ENCODE assay signal across 13 cellular contexts in the genomic region with DNA sequence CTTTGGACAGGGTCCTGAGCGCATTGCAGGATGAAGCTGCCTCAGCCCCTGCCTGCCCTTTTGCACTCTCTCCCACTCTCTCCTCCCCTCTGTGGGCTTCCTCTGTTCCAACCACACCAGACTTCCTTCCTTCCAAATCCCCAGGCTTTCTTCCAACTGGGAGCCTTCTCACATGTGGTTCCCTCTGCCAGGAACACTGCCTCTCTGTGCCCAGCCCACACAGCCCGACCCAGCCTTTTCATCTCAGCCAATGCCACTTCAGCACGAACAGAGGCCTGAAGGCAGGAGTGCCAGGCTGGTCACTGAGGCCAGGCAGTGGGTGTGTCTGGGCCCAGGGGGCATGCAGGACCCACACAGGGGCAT. TPM values are rescaled to one million over a fixed set of nuclear protein-coding genes. Genes with fewer than 3 reads are reported as not detected.
A peak's percentile ranks its signal among the peaks of the same experiment; 100 is the strongest.
DNase-seq lines count a peak whose midpoint lies in the region; ATAC-seq and TF ChIP-seq lines count a peak whose summit lies in the region.
"Had no signal": no experiment of that assay in that cellular context is flagged by ENCODE, and none has a peak within 500 bp of the region (broad histone marks: within the 10 kb centered on the region; RNA-seq: fewer than 3 reads in every experiment).

No MANE protein-coding gene starts in this region.

- H3K4me2 ChIP-seq in mesendoderm (ENCODE audit: low read length) (no peak overlapping the region), trophoblast cell (ENCODE audit: low read length) (no peak overlapping the region)

- no peaks in the 10 kb centered on the region for H3K9me3 ChIP-seq in sigmoid colon
- no peaks in the 10 kb centered on the region for H3K9me3 ChIP-seq in trophoblast cell (ENCODE audit: insufficient read depth, low read depth, low read length)

- ATAC-seq in GM21367 (IDR thresholded peaks at IDR 0.05; ENCODE audit: unreplicated experiment), result no peak
- ATAC-seq in T-cell (replicated peaks in 1 of 4), result no peak
- ATAC-seq: stimulated activated naive CD8-positive, alpha-beta T cell treated with anti-CD3 and anti-CD28 coated beads, Interleukin-15, Interleukin-2, amounts not matched to agents 100 U/mL and 50 U/mL, for 24 hours had no signal

- POLR2A ChIA-PET in T-cell (lab: Charles Lee), result interaction anchor here in 1 of 2 donors (0.6 kb wide), 1 partner anchor 16 kb away, joined by 3 read pairs; no protein-coding TSS in a partner anchor

- no peak for TF ChIP-seq EP300 in sigmoid colon (IDR thresholded peaks at IDR 0.05)

- TF ChIP-seq POLR2A in sigmoid colon (IDR thresholded peaks at IDR 0.05), result no peak

- CTCF ChIA-PET in T-cell (lab: Charles Lee), result no interaction called here

- no peak for TF ChIP-seq CTCF in C4-2B (conservative IDR thresholded peaks at IDR 0.05)
- TF ChIP-seq CTCF in sigmoid colon (IDR thresholded peaks at IDR 0.05), result no peak

- no peak overlapping the region for H4K5ac ChIP-seq in mesendoderm (ENCODE audit: low read length)

- peaks cover 26 to 36% (median 32%) of the 10 kb centered on the region in 3 donors for H3K4me1 Mint-ChIP-seq in T-cell

- H3K4ac ChIP-seq in mesendoderm (ENCODE audit: low read depth, low read length), result no peak overlapping the region
- no peak overlapping the region for H3K4ac ChIP-seq in trophoblast cell (ENCODE audit: low read depth, low read length)

- H4K91ac ChIP-seq in trophoblast cell (ENCODE audit: low read depth, low read length), result no peak overlapping the region

- H2AK5ac ChIP-seq in mesendoderm (ENCODE audit: low read length) (no peak overlapping the region), trophoblast cell (ENCODE audit: low read length) (no peak overlapping the region)

- peak overlapping the region in 1 of 2 donors; percentile 16 for H3K27ac Mint-ChIP-seq in T-cell
- H3K27ac Mint-ChIP-seq: T-helper 1 cell treated with Interleukin-12 subunit alpha and Interleukin-12 subunit beta and Interleukin-4 antibody, amounts not matched to agents 30 μg/mL and 1 μg/mL, for 36 hours had no signal

- no peak overlapping the region for H3K9ac ChIP-seq in mesendoderm (ENCODE audit: low read length)
- H3K9ac ChIP-seq in trophoblast cell (ENCODE audit: low read length), result no peak overlapping the region

- H2BK120ac ChIP-seq in mesendoderm (ENCODE audit: low read depth, low read length) (no peak overlapping the region), trophoblast cell (ENCODE audit: insufficient read depth, low read length, poor library complexity) (no peak overlapping the region)

- H4K12ac ChIP-seq in trophoblast cell (ENCODE audit: low read depth, low read length), result no peak overlapping the region

- H3K4me3 ChIP-seq in sigmoid colon, result no peak overlapping the region
- H3K4me3 ChIP-seq in mesendoderm (ENCODE audit: low read length), result no peak overlapping the region
- no peak overlapping the region for H3K4me3 ChIP-seq in trophoblast cell (ENCODE audit: low read depth, low read length)
- H3K4me3 ChIP-seq: cardiac muscle cell had no signal

- no peak overlapping the region for H2BK15ac ChIP-seq in mesendoderm (replicated peaks; ENCODE audit: low read depth)

- H3K79me2 ChIP-seq in mesendoderm (ENCODE audit: control insufficient read depth, insufficient read depth, low read length), result no peaks in the 10 kb centered on the region
- H3K79me2 ChIP-seq in trophoblast cell (ENCODE audit: control insufficient read depth, insufficient read depth, low read length, poor library complexity), result no peaks in the 10 kb centered on the region

- DNase-seq in cerebellar cortex (ENCODE audit: low spot score) (peak; percentile 74), hippocampal formation (lab: John Stamatoyannopoulos, UW) (peak; percentile 43 to 71), sigmoid colon (no peak), mesendoderm (no peak), T-cell (no peak), trophoblast cell (no peak)
- DNase-seq: CD4-positive, alpha-beta memory T cell; NCI-H774; stimulated activated naive CD8-positive, alpha-beta T cell treated with anti-CD3 and anti-CD28 coated beads, Interleukin-15, Interleukin-2, amounts not matched to agents 100 U/mL and 50 U/mL, for 24 hours had no signal

- no peak overlapping the region for H3K23ac ChIP-seq in mesendoderm (ENCODE audit: low read length)
- no peak overlapping the region for H3K23ac ChIP-seq in trophoblast cell (ENCODE audit: low read length)

- H3K4me3 Mint-ChIP-seq in T-cell, result no peak overlapping the region
- H3K4me3 Mint-ChIP-seq: T-helper 1 cell treated with Interleukin-12 subunit alpha and Interleukin-12 subunit beta and Interleukin-4 antibody, amounts not matched to agents 30 μg/mL and 1 μg/mL, for 36 hours had no signal

- H3K79me1 ChIP-seq in mesendoderm (ENCODE audit: low read length), result peaks cover 3% of the 10 kb centered on the region
- H3K79me1 ChIP-seq in trophoblast cell (ENCODE audit: low read length), result no peaks in the 10 kb centered on the region

- no peaks in the 10 kb centered on the region for H3K27me3 ChIP-seq in sigmoid colon
- no peaks in the 10 kb centered on the region for H3K27me3 ChIP-seq in mesendoderm (ENCODE audit: insufficient read depth, low read length, poor library complexity)
- H3K27me3 ChIP-seq in trophoblast cell (ENCODE audit: insufficient read depth, low read length), result no peaks in the 10 kb centered on the region
- H3K27me3 ChIP-seq: cardiac muscle cell had no signal

- H3K36me3 ChIP-seq in sigmoid colon (peaks cover 0 to 45% (median 21%) of the 10 kb centered on the region in 4 donors), mesendoderm (ENCODE audit: control insufficient read depth, insufficient read depth, low read length) (no peaks in the 10 kb centered on the region), trophoblast cell (ENCODE audit: control insufficient read depth in 1 of 2, insufficient read depth in 2 of 2, low read length in 2 of 2) (peaks cover 31 to 37% of the 10 kb centered on the region in 2 experiments)

- intact Hi-C loops in sigmoid colon (cut with DNase I), result no loop called here

- H3K36me3 Mint-ChIP-seq in T-cell, result peaks cover 14% of the 10 kb centered on the region

- H3K4me1 ChIP-seq in sigmoid colon, result peaks cover 0 to 65% (median 50%) of the 10 kb centered on the region in 4 donors
- peaks cover under 1% of the 10 kb centered on the region for H3K4me1 ChIP-seq in mesendoderm (ENCODE audit: control insufficient read depth, low read depth, low read length)
- peaks cover 3% of the 10 kb centered on the region in 2 experiments for H3K4me1 ChIP-seq in trophoblast cell (ENCODE audit: control insufficient read depth in 1 of 2, insufficient read depth in 2 of 2, low read length in 2 of 2)

- no peak overlapping the region for H3K56ac ChIP-seq in mesendoderm (ENCODE audit: low read length)

- H2BK12ac ChIP-seq in trophoblast cell (ENCODE audit: low read length), result no peak overlapping the region

- H3K18ac ChIP-seq in mesendoderm (ENCODE audit: low read length) (no peak overlapping the region), trophoblast cell (ENCODE audit: low read length) (no peak overlapping the region)

- H4K8ac ChIP-seq in mesendoderm (ENCODE audit: low read depth, low read length) (no peak overlapping the region), trophoblast cell (ENCODE audit: low read depth, low read length) (no peak overlapping the region)

- H3K9me3 Mint-ChIP-seq in T-cell, result no peaks in the 10 kb centered on the region
- H3K9me3 Mint-ChIP-seq: T-helper 1 cell treated with Interleukin-12 subunit alpha and Interleukin-12 subunit beta and Interleukin-4 antibody, amounts not matched to agents 30 μg/mL and 1 μg/mL, for 36 hours had no signal

- H3K27me3 Mint-ChIP-seq in T-cell, result no peaks in the 10 kb centered on the region
- H3K27me3 Mint-ChIP-seq: CD4-positive, alpha-beta memory T cell had no signal

- H2BK5ac ChIP-seq in mesendoderm (ENCODE audit: low read length) (no peak overlapping the region), trophoblast cell (ENCODE audit: low read depth, low read length, poor library complexity) (no peak overlapping the region)

- no peak overlapping the region for H3K14ac ChIP-seq in trophoblast cell (ENCODE audit: low read length)

- 67 to 77% methylated on average over 3 of the region's 3 CpGs for WGBS in sigmoid colon, 2 donors
- WGBS in mesendoderm (ENCODE audit: extremely low coverage, insufficient coverage, low lambda C conversion rate), result no CpG with 5 or more reads among the region's 3 CpGs
- no CpG with 5 or more reads among the region's 3 CpGs for WGBS in trophoblast cell (ENCODE audit: extremely low coverage, insufficient coverage, insufficient read length)

- no peak overlapping the region for H2AFZ ChIP-seq in trophoblast cell (ENCODE audit: insufficient read depth, low read length, poor library complexity)

- peak overlapping the region; percentile 16 for H3K27ac ChIP-seq in C4-2B
- H3K27ac ChIP-seq in sigmoid colon, result peak overlapping the region; percentile 46 to 65 (median 60)
- H3K27ac ChIP-seq in mesendoderm (ENCODE audit: low read depth, low read length), result no peak overlapping the region
- no peak overlapping the region for H3K27ac ChIP-seq in trophoblast cell (ENCODE audit: low read depth, low read length)
- H3K27ac ChIP-seq: cardiac muscle cell had no signal

RNA-seq across cellular contexts. Expression of gene SELENON, which starts 5.9 kb away (rescaled TPM):
- 10 to 100 TPM; 15.5 to 37.4 (median 19.7) TPM for total RNA-seq in sigmoid colon
- polyA plus RNA-seq in sigmoid colon, result 10 to 100 TPM in 1 of 3 donors, 1 to 10 TPM in 2; 4.6 to 28.9 (median 6.6) TPM
- polyA plus RNA-seq in mesendoderm (2013, experiment 1 of 2), result 58.2 TPM
- 57.4 TPM for polyA plus RNA-seq in mesendoderm (2013, experiment 2 of 2)
- 10 to 100 TPM; 22.4 to 28.9 (median 25.9) TPM for total RNA-seq in T-cell
- polyA plus RNA-seq in trophoblast cell (2013), result 54.3 and 54.5 TPM in 2 replicates

RNA-seq across cellular contexts. Expression of gene MTFR1L, which starts 13.9 kb away (rescaled TPM):
- total RNA-seq in sigmoid colon (100 to 1,000 TPM; 106 to 150 (median 121) TPM), T-cell (10 to 100 TPM; 39.6 to 48.1 (median 41.6) TPM)
- 10 to 100 TPM; 26.1 to 38.4 (median 36.1) TPM for polyA plus RNA-seq in sigmoid colon
- polyA plus RNA-seq in mesendoderm (2013, experiment 1 of 2), result 12.5 TPM
- 12.9 TPM for polyA plus RNA-seq in mesendoderm (2013, experiment 2 of 2)
- 31.2 and 31.6 TPM in 2 replicates for polyA plus RNA-seq in trophoblast cell (2013)

RNA-seq across cellular contexts. Expression of gene AUNIP, which starts 53.4 kb away (rescaled TPM):
- total RNA-seq in sigmoid colon, result not detected
- 1 to 10 TPM in 1 of 3 donors, under 1 TPM in 1, not detected in 1; 0.46 to 1.9 TPM for polyA plus RNA-seq in sigmoid colon
- polyA plus RNA-seq in mesendoderm (2013, experiment 1 of 2), result 17.7 TPM
- polyA plus RNA-seq in mesendoderm (2013, experiment 2 of 2), result 17.8 TPM
- total RNA-seq in T-cell, result under 1 TPM in 2 of 5 donors, not detected in 3; 0.20 to 0.35 TPM
- polyA plus RNA-seq in trophoblast cell (2013), result 9.2 and 9.4 TPM in 2 replicates
- total RNA-seq: CD4-positive, alpha-beta memory T cell had no signal
- polyA plus RNA-seq: CD4-positive, alpha-beta memory T cell had no signal

Comparison
In these comparisons a context has a peak if more than half of its experiments do, and no peak if none do; other contexts are left out.
1. H3K27ac ChIP-seq: peak in C4-2B (single experiment) and sigmoid colon (4 of 4); none in mesendoderm (single experiment) and trophoblast cell (single experiment).
2. DNase-seq: peak in cerebellar cortex (single experiment) and hippocampal formation (2 of 2); none in sigmoid colon (single experiment), mesendoderm (single experiment), T-cell (0 of 34) and trophoblast cell (0 of 2).